8 cellular contexts compared by ENCODE assay signal in genomic region chr10:72316748-72317435, GRCh38. TPM values are rescaled to one million over a fixed set of nuclear protein-coding genes. Genes with fewer than 3 reads are reported as not detected.
DNase-seq lines count a peak whose midpoint lies in the region; ATAC-seq and TF ChIP-seq lines count a peak whose summit lies in the region.

No MANE protein-coding gene starts in this region.

- H3K9me3 ChIP-seq in right atrium auricular region, result no peaks in the 10 kb centered on the region
- no peaks in the 10 kb centered on the region for H3K9me3 ChIP-seq in thymus (ENCODE audit: control insufficient read depth)

- H3K27me3 ChIP-seq in right atrium auricular region (no peaks in the 10 kb centered on the region), thymus (ENCODE audit: control insufficient read depth, insufficient read depth) (no peaks in the 10 kb centered on the region)

- TF ChIP-seq CTCF in right atrium auricular region (IDR thresholded peaks at IDR 0.05) (no peak), type B pancreatic cell (conservative IDR thresholded peaks at IDR 0.05) (no peak)

- 54% methylated on average over 12 of the region's 12 CpGs for WGBS in thymus

- H3K27me3 Mint-ChIP-seq in activated CD4-positive, alpha-beta T cell treated with anti-CD3 and anti-CD28 coated beads, Interleukin-2, amount 10 ng/mL, durations not matched to agents 24 days and 14 days, result no peaks in the 10 kb centered on the region
- peaks cover 2% of the 10 kb centered on the region for H3K27me3 Mint-ChIP-seq in type B pancreatic cell

- H3K36me3 ChIP-seq in right atrium auricular region, result no peaks in the 10 kb centered on the region
- no peaks in the 10 kb centered on the region for H3K36me3 ChIP-seq in thymus (ENCODE audit: control insufficient read depth, insufficient read depth)

- ATAC-seq in HG03565 (IDR thresholded peaks at IDR 0.05; ENCODE audit: unreplicated experiment) (no peak), GM21786 (IDR thresholded peaks at IDR 0.05; ENCODE audit: unreplicated experiment) (no peak)

- peak overlapping the region; percentile 29 for H3K4me3 Mint-ChIP-seq in activated CD4-positive, alpha-beta T cell treated with anti-CD3 and anti-CD28 coated beads, Interleukin-2, amount 10 ng/mL, durations not matched to agents 24 days and 14 days
- no peak overlapping the region for H3K4me3 Mint-ChIP-seq in type B pancreatic cell

- DNase-seq in activated T-cell treated with anti-CD3 and anti-CD28 coated beads for 1 hour (ENCODE audit: low read depth), result peak; percentile 53
- no peak for DNase-seq in activated T-cell treated with anti-CD3 and anti-CD28 coated beads for 4 hours
- peak; percentile 78 for DNase-seq in activated CD4-positive, alpha-beta T cell treated with anti-CD3 and anti-CD28 coated beads, Interleukin-2, amount 10 ng/mL, durations not matched to agents 24 days and 14 days
- no peak for DNase-seq in right atrium auricular region (ENCODE audit: low spot score)
- DNase-seq in type B pancreatic cell (ENCODE audit: extremely low spot score, unreplicated experiment), result no peak

- intact Hi-C loops in activated CD4-positive, alpha-beta T cell treated with anti-CD3 and anti-CD28 coated beads, Interleukin-2, amount 10 ng/mL, durations not matched to agents 24 days and 14 days (cut with micrococcal nuclease), result no loop called here

- H3K4me3 ChIP-seq in right atrium auricular region (no peak overlapping the region), thymus (ENCODE audit: low read length) (no peak overlapping the region)

- peak overlapping the region; percentile 80 for H3K27ac Mint-ChIP-seq in activated CD4-positive, alpha-beta T cell treated with anti-CD3 and anti-CD28 coated beads, Interleukin-2, amount 10 ng/mL, durations not matched to agents 24 days and 14 days
- no peak overlapping the region for H3K27ac Mint-ChIP-seq in type B pancreatic cell

- H3K36me3 Mint-ChIP-seq in activated CD4-positive, alpha-beta T cell treated with anti-CD3 and anti-CD28 coated beads, Interleukin-2, amount 10 ng/mL, durations not matched to agents 24 days and 14 days (ENCODE audit: low read depth), result no peaks in the 10 kb centered on the region
- H3K36me3 Mint-ChIP-seq in type B pancreatic cell, result no peaks in the 10 kb centered on the region

- H3K4me1 Mint-ChIP-seq in activated CD4-positive, alpha-beta T cell treated with anti-CD3 and anti-CD28 coated beads, Interleukin-2, amount 10 ng/mL, durations not matched to agents 24 days and 14 days, result peaks cover 48% of the 10 kb centered on the region
- peaks cover 32% of the 10 kb centered on the region for H3K4me1 Mint-ChIP-seq in type B pancreatic cell (ENCODE audit: unreplicated experiment)

- H3K9me3 Mint-ChIP-seq in activated CD4-positive, alpha-beta T cell treated with anti-CD3 and anti-CD28 coated beads, Interleukin-2, amount 10 ng/mL, durations not matched to agents 24 days and 14 days, result no peaks in the 10 kb centered on the region
- H3K9me3 Mint-ChIP-seq in type B pancreatic cell, result no peaks in the 10 kb centered on the region

- peak overlapping the region; percentile 83 to 93 for H3K27ac ChIP-seq in right atrium auricular region
- peak overlapping the region; percentile 81 for H3K27ac ChIP-seq in thymus (ENCODE audit: low read depth)

- H3K4me1 ChIP-seq in right atrium auricular region, result peaks cover 2 to 74% of the 10 kb centered on the region in 2 donors
- H3K4me1 ChIP-seq in thymus (ENCODE audit: control insufficient read depth, insufficient read depth, low read length), result peaks cover 59% of the 10 kb centered on the region

RNA-seq across cellular contexts. Expression of gene DNAJB12, which starts 37.8 kb away (rescaled TPM):
- total RNA-seq in activated CD4-positive, alpha-beta T cell treated with anti-CD3 and anti-CD28 coated beads, Interleukin-2, amount 10 ng/mL, durations not matched to agents 24 days and 14 days, result 32.5 and 35.1 TPM in 2 replicates
- total RNA-seq in right atrium auricular region, result 10 to 100 TPM; 24.5 to 36.8 TPM
- 14.6 TPM for polyA plus RNA-seq in thymus
- total RNA-seq in type B pancreatic cell (ENCODE audit: low replicate concordance), result 30.6 and 34.3 TPM in 2 replicates

RNA-seq across cellular contexts. Expression of gene DDIT4, which starts 43.2 kb away (rescaled TPM):
- total RNA-seq in activated CD4-positive, alpha-beta T cell treated with anti-CD3 and anti-CD28 coated beads, Interleukin-2, amount 10 ng/mL, durations not matched to agents 24 days and 14 days, result 260 and 271 TPM in 2 replicates
- total RNA-seq in right atrium auricular region, result 100 to 1,000 TPM; 100 to 136 TPM
- 628 TPM for polyA plus RNA-seq in thymus
- total RNA-seq in type B pancreatic cell (ENCODE audit: low replicate concordance), result 95.9 and 130 TPM in 2 replicates

Comparison
In these comparisons a context has a peak if more than half of its experiments do, and no peak if none do; other contexts are left out.
1. DNase-seq: peak in activated T-cell treated with anti-CD3 and anti-CD28 coated beads for 1 hour (single experiment) and activated CD4-positive, alpha-beta T cell treated with anti-CD3 and anti-CD28 coated beads, Interleukin-2, amount 10 ng/mL, durations not matched to agents 24 days and 14 days (single experiment); none in activated T-cell treated with anti-CD3 and anti-CD28 coated beads for 4 hours (single experiment), right atrium auricular region (single experiment) and type B pancreatic cell (single experiment).